In the genomic region with DNA sequence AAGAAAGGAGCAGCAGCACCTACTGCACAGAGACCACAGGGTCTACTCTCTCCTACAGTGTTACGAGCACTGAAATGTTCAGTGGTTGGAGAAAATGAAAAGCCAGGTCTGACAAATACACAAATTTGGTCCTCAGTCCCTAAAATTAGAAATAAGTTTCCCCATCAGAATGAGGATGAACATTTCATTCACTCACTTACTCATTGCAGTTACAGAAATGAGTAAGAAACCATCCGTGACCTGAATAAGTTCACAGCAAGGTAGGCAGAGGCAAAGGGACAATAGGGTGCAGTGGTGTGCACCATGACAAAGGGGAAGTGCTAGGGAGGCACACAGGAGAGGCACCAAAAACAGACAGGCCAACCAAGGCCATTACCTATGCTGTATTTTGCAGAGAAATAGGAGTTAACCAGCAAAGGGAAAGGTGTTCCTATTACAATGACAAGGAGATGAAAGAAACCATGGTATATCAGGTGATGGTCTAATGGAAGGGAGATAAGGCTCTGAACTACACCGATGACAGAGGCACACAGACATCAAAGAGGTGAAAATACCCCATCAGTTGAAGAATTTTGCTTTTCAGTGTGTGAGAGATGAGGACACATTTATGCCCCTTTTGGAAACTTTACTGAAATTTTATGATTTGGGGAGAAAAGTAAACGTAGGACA, we compare ENCODE assay signal across 1 cellular context.
TF ChIP-seq lines count a peak whose summit lies in the region.

No MANE protein-coding gene starts in this region.

TF ChIP-seq in GM12878, 131 proteins besides CTCF, POLR2A, EP300 and RAD21 (continued from another document and continues in another):
- 0 out of 2 replicates have a peak, but pooled peaks have one; percentile 47 for TF ChIP-seq RCOR1 (conservative IDR thresholded peaks at IDR 0.05; ENCODE audit: low read depth, low read length)
- no peak for TF ChIP-seq TAF1 (IDR thresholded peaks at IDR 0.05; ENCODE audit: borderline replicate concordance, low read depth, low read length)
- no peak for TF ChIP-seq EGR1 (IDR thresholded peaks at IDR 0.05; ENCODE audit: borderline replicate concordance in 1 of 2, low read depth in 2 of 2, low read length in 2 of 2)
- TF ChIP-seq ZNF622 (IDR thresholded peaks at IDR 0.05): no peak
- TF ChIP-seq JUND (IDR thresholded peaks at IDR 0.05; ENCODE audit: low read depth, low read length): peak; percentile 94
- TF ChIP-seq BACH1 (IDR thresholded peaks at IDR 0.05; ENCODE audit: borderline replicate concordance): peak; percentile 94
- TF ChIP-seq TCF3 (IDR thresholded peaks at IDR 0.05; ENCODE audit: borderline replicate concordance, insufficient read depth, low read depth, low read length): no peak; the same call in 1 of the 2 replicates
- peak; percentile 77 for TF ChIP-seq SP1 (IDR thresholded peaks at IDR 0.05; ENCODE audit: low read depth, low read length)
- TF ChIP-seq ZNF217 (IDR thresholded peaks at IDR 0.05): peak; percentile 93
- peak; percentile 80 for TF ChIP-seq GATAD2B (conservative IDR thresholded peaks at IDR 0.05; ENCODE audit: low read depth)
- peak; percentile 97 for TF ChIP-seq CREM (IDR thresholded peaks at IDR 0.05; ENCODE audit: low read depth)
- TF ChIP-seq TBL1XR1 (IDR thresholded peaks at IDR 0.05; ENCODE audit: low read depth, low read length): peak; percentile 99
- peak; percentile 99 for TF ChIP-seq ATF2 (IDR thresholded peaks at IDR 0.05; ENCODE audit: low read length)
- 0 out of 2 replicates have a peak, but pooled peaks have one; percentile 73 for TF ChIP-seq WRNIP1 (IDR thresholded peaks at IDR 0.05; ENCODE audit: borderline replicate concordance, low read depth, low read length)
- peak; percentile 97 for TF ChIP-seq MTA2 (IDR thresholded peaks at IDR 0.05; ENCODE audit: low read depth)
- no peak for TF ChIP-seq USF1 (IDR thresholded peaks at IDR 0.05; ENCODE audit: borderline replicate concordance, extremely low read length, insufficient read depth, low read depth, low read length)
- TF ChIP-seq, protein P1, sequence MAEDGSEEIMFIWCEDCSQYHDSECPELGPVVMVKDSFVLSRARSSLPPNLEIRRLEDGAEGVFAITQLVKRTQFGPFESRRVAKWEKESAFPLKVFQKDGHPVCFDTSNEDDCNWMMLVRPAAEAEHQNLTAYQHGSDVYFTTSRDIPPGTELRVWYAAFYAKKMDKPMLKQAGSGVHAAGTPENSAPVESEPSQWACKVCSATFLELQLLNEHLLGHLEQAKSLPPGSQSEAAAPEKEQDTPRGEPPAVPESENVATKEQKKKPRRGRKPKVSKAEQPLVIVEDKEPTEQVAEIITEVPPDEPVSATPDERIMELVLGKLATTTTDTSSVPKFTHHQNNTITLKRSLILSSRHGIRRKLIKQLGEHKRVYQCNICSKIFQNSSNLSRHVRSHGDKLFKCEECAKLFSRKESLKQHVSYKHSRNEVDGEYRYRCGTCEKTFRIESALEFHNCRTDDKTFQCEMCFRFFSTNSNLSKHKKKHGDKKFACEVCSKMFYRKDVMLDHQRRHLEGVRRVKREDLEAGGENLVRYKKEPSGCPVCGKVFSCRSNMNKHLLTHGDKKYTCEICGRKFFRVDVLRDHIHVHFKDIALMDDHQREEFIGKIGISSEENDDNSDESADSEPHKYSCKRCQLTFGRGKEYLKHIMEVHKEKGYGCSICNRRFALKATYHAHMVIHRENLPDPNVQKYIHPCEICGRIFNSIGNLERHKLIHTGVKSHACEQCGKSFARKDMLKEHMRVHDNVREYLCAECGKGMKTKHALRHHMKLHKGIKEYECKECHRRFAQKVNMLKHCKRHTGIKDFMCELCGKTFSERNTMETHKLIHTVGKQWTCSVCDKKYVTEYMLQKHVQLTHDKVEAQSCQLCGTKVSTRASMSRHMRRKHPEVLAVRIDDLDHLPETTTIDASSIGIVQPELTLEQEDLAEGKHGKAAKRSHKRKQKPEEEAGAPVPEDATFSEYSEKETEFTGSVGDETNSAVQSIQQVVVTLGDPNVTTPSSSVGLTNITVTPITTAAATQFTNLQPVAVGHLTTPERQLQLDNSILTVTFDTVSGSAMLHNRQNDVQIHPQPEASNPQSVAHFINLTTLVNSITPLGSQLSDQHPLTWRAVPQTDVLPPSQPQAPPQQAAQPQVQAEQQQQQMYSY (CRISPR knock-in tag; IDR thresholded peaks at IDR 0.05): no peak
- TF ChIP-seq NRF1 (conservative IDR thresholded peaks at IDR 0.05; ENCODE audit: low read depth, low read length): no peak
- TF ChIP-seq STAT3 (IDR thresholded peaks at IDR 0.05; ENCODE audit: low read depth, low read length): peak; percentile 83
- TF ChIP-seq EED (IDR thresholded peaks at IDR 0.05; ENCODE audit: low read depth): peak; percentile 99
- TF ChIP-seq SRF (IDR thresholded peaks at IDR 0.05; ENCODE audit: low read depth in 2 of 2, low read length in 2 of 2): peak in 1 of 2 experiments; percentile 78; a peak in 2 of 4 replicates
- no peak for TF ChIP-seq ZNF384 (IDR thresholded peaks at IDR 0.05; ENCODE audit: borderline replicate concordance, low read depth, low read length)
- TF ChIP-seq SKIL (IDR thresholded peaks at IDR 0.05; ENCODE audit: low read depth, poor library complexity, severe bottlenecking): peak; percentile 98
- TF ChIP-seq, protein P2, sequence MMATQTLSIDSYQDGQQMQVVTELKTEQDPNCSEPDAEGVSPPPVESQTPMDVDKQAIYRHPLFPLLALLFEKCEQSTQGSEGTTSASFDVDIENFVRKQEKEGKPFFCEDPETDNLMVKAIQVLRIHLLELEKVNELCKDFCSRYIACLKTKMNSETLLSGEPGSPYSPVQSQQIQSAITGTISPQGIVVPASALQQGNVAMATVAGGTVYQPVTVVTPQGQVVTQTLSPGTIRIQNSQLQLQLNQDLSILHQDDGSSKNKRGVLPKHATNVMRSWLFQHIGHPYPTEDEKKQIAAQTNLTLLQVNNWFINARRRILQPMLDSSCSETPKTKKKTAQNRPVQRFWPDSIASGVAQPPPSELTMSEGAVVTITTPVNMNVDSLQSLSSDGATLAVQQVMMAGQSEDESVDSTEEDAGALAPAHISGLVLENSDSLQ (IDR thresholded peaks at IDR 0.05): peak; percentile 40
- TF ChIP-seq RFX5 (IDR thresholded peaks at IDR 0.05; ENCODE audit: low read depth, low read length): no peak
- TF ChIP-seq CBX5 (IDR thresholded peaks at IDR 0.05; ENCODE audit: low read depth): 0 out of 2 replicates have a peak, but pooled peaks have one; percentile 32
- TF ChIP-seq, protein P3, sequence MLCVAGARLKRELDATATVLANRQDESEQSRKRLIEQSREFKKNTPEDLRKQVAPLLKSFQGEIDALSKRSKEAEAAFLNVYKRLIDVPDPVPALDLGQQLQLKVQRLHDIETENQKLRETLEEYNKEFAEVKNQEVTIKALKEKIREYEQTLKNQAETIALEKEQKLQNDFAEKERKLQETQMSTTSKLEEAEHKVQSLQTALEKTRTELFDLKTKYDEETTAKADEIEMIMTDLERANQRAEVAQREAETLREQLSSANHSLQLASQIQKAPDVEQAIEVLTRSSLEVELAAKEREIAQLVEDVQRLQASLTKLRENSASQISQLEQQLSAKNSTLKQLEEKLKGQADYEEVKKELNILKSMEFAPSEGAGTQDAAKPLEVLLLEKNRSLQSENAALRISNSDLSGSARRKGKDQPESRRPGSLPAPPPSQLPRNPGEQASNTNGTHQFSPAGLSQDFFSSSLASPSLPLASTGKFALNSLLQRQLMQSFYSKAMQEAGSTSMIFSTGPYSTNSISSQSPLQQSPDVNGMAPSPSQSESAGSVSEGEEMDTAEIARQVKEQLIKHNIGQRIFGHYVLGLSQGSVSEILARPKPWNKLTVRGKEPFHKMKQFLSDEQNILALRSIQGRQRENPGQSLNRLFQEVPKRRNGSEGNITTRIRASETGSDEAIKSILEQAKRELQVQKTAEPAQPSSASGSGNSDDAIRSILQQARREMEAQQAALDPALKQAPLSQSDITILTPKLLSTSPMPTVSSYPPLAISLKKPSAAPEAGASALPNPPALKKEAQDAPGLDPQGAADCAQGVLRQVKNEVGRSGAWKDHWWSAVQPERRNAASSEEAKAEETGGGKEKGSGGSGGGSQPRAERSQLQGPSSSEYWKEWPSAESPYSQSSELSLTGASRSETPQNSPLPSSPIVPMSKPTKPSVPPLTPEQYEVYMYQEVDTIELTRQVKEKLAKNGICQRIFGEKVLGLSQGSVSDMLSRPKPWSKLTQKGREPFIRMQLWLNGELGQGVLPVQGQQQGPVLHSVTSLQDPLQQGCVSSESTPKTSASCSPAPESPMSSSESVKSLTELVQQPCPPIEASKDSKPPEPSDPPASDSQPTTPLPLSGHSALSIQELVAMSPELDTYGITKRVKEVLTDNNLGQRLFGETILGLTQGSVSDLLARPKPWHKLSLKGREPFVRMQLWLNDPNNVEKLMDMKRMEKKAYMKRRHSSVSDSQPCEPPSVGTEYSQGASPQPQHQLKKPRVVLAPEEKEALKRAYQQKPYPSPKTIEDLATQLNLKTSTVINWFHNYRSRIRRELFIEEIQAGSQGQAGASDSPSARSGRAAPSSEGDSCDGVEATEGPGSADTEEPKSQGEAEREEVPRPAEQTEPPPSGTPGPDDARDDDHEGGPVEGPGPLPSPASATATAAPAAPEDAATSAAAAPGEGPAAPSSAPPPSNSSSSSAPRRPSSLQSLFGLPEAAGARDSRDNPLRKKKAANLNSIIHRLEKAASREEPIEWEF (IDR thresholded peaks at IDR 0.05; ENCODE audit: insufficient replicate concordance, low read depth, low read length): no peak
- TF ChIP-seq PBX3 (IDR thresholded peaks at IDR 0.05; ENCODE audit: insufficient replicate concordance, low read depth, low read length): no peak
- TF ChIP-seq SREBF1 (IDR thresholded peaks at IDR 0.05; ENCODE audit: low read length): no peak
- peak; percentile 66; the same call in 1 of the 2 replicates for TF ChIP-seq TARDBP (IDR thresholded peaks at IDR 0.05; ENCODE audit: borderline replicate concordance)
- no peak for TF ChIP-seq ZBTB40 (IDR thresholded peaks at IDR 0.05; ENCODE audit: borderline replicate concordance)
- TF ChIP-seq MAX (IDR thresholded peaks at IDR 0.05; ENCODE audit: low read depth, low read length): 0 out of 2 replicates have a peak, but pooled peaks have one; percentile 16
